In genomic region chr20:57596998-57597939, GRCh38 we compare ENCODE assay signal across 1 cellular context.
TF ChIP-seq lines count a peak whose summit lies in the region.

No MANE protein-coding gene starts in this region.

TF ChIP-seq in HEK293, 187 proteins besides CTCF, POLR2A, EP300 and RAD21 (continued from another document):
- TF ChIP-seq ZBTB26 (tag by site-specific recombination; optimal IDR thresholded peaks at IDR 0.05): peak; percentile 41
TF ChIP-seq in HEK293: peak in this region for 14.
